Comparison of ENCODE assay signal across 8 cellular contexts in genomic region chr1:228648647-228649383, GRCh38.
DNase-seq lines count a peak whose midpoint lies in the region; ATAC-seq and TF ChIP-seq lines count a peak whose summit lies in the region.

No MANE protein-coding gene starts in this region.

- H3K9me3 ChIP-seq in MG63 (no peaks in the 10 kb centered on the region), ovary (no peaks in the 10 kb centered on the region), body of pancreas (no peaks in the 10 kb centered on the region)

- no peaks in the 10 kb centered on the region for H3K9me3 Mint-ChIP-seq in T-helper 1 cell treated with Interleukin-12 subunit alpha and Interleukin-12 subunit beta and Interleukin-4 antibody, amounts not matched to agents 30 μg/mL and 1 μg/mL, for 36 hours
- H3K9me3 Mint-ChIP-seq in effector memory CD8-positive, alpha-beta T cell = no peaks in the 10 kb centered on the region

- H3K4me1 Mint-ChIP-seq in T-helper 1 cell treated with Interleukin-12 subunit alpha and Interleukin-12 subunit beta and Interleukin-4 antibody, amounts not matched to agents 30 μg/mL and 1 μg/mL, for 36 hours (ENCODE audit: low read depth) = peaks cover 18% of the 10 kb centered on the region
- peaks cover 23 to 24% of the 10 kb centered on the region in 2 donors for H3K4me1 Mint-ChIP-seq in effector memory CD8-positive, alpha-beta T cell (ENCODE audit: low read depth in 2 of 2)

- H3K27me3 Mint-ChIP-seq in T-helper 1 cell treated with Interleukin-12 subunit alpha and Interleukin-12 subunit beta and Interleukin-4 antibody, amounts not matched to agents 30 μg/mL and 1 μg/mL, for 36 hours (ENCODE audit: low read depth) = peaks cover 62% of the 10 kb centered on the region
- H3K27me3 Mint-ChIP-seq in effector memory CD8-positive, alpha-beta T cell = peaks cover 51 to 67% of the 10 kb centered on the region in 2 donors

- H3K4me3 Mint-ChIP-seq in T-helper 1 cell treated with Interleukin-12 subunit alpha and Interleukin-12 subunit beta and Interleukin-4 antibody, amounts not matched to agents 30 μg/mL and 1 μg/mL, for 36 hours = peak overlapping the region; percentile 92
- peak overlapping the region; percentile 78 to 95 for H3K4me3 Mint-ChIP-seq in effector memory CD8-positive, alpha-beta T cell

- H3K4me1 ChIP-seq in ovary (ENCODE audit: insufficient read depth) (peaks cover 5% of the 10 kb centered on the region), body of pancreas (peaks cover 19% of the 10 kb centered on the region)

- H3K27ac Mint-ChIP-seq in T-helper 1 cell treated with Interleukin-12 subunit alpha and Interleukin-12 subunit beta and Interleukin-4 antibody, amounts not matched to agents 30 μg/mL and 1 μg/mL, for 36 hours = no peak overlapping the region
- peak overlapping the region in 1 of 2 donors; percentile 82 for H3K27ac Mint-ChIP-seq in effector memory CD8-positive, alpha-beta T cell

- H3K36me3 ChIP-seq in MG63 = peaks cover 7% of the 10 kb centered on the region
- H3K36me3 ChIP-seq in ovary = no peaks in the 10 kb centered on the region
- no peaks in the 10 kb centered on the region for H3K36me3 ChIP-seq in body of pancreas (replicated peaks in 1 of 2; ENCODE audit: insufficient read depth in 1 of 2, low read depth in 2 of 2)

- no peak for TF ChIP-seq EP300 in ovary (IDR thresholded peaks at IDR 0.05)

- TF ChIP-seq POLR2A in ovary (IDR thresholded peaks at IDR 0.05) (no peak), body of pancreas (IDR thresholded peaks at IDR 0.05) (no peak)

- DNase-seq in T-helper 1 cell (no peak), MG63 (no peak), ovary (peak in 3 of 5 donors; percentile 18 to 39 (median 21)), body of pancreas (no peak), COLO829 (ENCODE audit: low spot score) (no peak)
- no peak for DNase-seq in effector memory CD8-positive, alpha-beta T cell

- intact Hi-C loops in ovary (cut with DNase I) = no loop called here
- intact Hi-C loops in body of pancreas (cut with DNase I) = no loop called here

- peak overlapping the region; percentile 65 for H3K4me3 ChIP-seq in MG63
- peak overlapping the region; percentile 42 for H3K4me3 ChIP-seq in ovary
- H3K4me3 ChIP-seq in body of pancreas = no peak overlapping the region

- H3K27ac ChIP-seq in ovary (no peak overlapping the region), body of pancreas (no peak overlapping the region)

- H3K27me3 ChIP-seq in MG63 (no peaks in the 10 kb centered on the region), ovary (no peaks in the 10 kb centered on the region), body of pancreas (peaks cover 0 to 31% of the 10 kb centered on the region in 2 donors)

- H3K36me3 Mint-ChIP-seq in T-helper 1 cell treated with Interleukin-12 subunit alpha and Interleukin-12 subunit beta and Interleukin-4 antibody, amounts not matched to agents 30 μg/mL and 1 μg/mL, for 36 hours (ENCODE audit: low read depth) = peaks cover 9% of the 10 kb centered on the region
- peaks cover 19% of the 10 kb centered on the region for H3K36me3 Mint-ChIP-seq in effector memory CD8-positive, alpha-beta T cell (ENCODE audit: insufficient read depth)

- no peak for ATAC-seq in effector memory CD8-positive, alpha-beta T cell (replicated peaks)
- ATAC-seq in body of pancreas (no peak), HG03460 (IDR thresholded peaks at IDR 0.05; ENCODE audit: unreplicated experiment) (no peak)

- 64 to 78% (median 69%) methylated on average over 16 of the region's 16 CpGs for WGBS in ovary, 3 donors
- 47 to 64% methylated on average over 16 of the region's 16 CpGs for WGBS in body of pancreas, 2 donors

- TF ChIP-seq CTCF in ovary (IDR thresholded peaks at IDR 0.05) (no peak), body of pancreas (IDR thresholded peaks at IDR 0.05) (no peak)

Comparison
In these comparisons a context has a peak if more than half of its experiments do, and no peak if none do; other contexts are left out.
1. DNase-seq: peak in ovary (3 of 5); none in T-helper 1 cell (0 of 5), MG63 (single experiment), effector memory CD8-positive, alpha-beta T cell (0 of 3), body of pancreas (0 of 4) and COLO829 (single experiment).
2. H3K4me3 ChIP-seq: peak in MG63 (single experiment) and ovary (single experiment); none in body of pancreas (0 of 2).